22 cellular contexts compared by ENCODE assay signal in the genomic region with DNA sequence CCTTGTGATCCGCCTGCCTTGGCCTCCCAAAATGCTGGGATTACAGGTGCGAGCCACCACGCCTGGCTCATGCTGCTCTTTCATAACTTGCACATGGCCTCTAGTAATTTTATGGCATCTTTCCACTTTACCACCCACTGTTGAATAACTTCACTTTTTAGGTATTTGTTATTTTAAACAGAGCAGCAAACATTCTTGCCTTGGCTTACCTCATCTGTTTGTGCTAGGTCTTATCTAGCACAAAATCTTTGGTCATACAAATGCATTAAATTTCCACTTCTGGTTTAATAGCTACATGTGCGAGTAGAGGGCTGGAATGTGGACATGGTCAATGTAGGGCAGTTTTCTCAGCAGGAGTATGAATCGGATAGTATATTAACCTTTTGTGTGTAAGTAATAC. TPM values are rescaled to one million over a fixed set of nuclear protein-coding genes. Genes with fewer than 3 reads are reported as not detected.
A peak's percentile ranks its signal among the peaks of the same experiment; 100 is the strongest.
DNase-seq lines count a peak whose midpoint lies in the region; ATAC-seq, FAIRE-seq and TF ChIP-seq lines count a peak whose summit lies in the region.
"Had no signal": no experiment of that assay in that cellular context is flagged by ENCODE, and none has a peak within 500 bp of the region (broad histone marks: within the 10 kb centered on the region; RNA-seq: fewer than 3 reads in every experiment).

No MANE protein-coding gene starts in this region.

- no peaks in the 10 kb centered on the region for H4K20me1 ChIP-seq in astrocyte (ENCODE audit: insufficient read depth, low read length)
- H4K20me1 ChIP-seq: BLaER1 had no signal

- ATAC-seq in GM19324 (IDR thresholded peaks at IDR 0.05; ENCODE audit: low FRiP score, unreplicated experiment), result no peak
- ATAC-seq: Right ventricle myocardium inferior had no signal

- no peak overlapping the region for H3K27ac Mint-ChIP-seq in astrocyte (ENCODE audit: unreplicated experiment)
- H3K27ac Mint-ChIP-seq: CD4-positive, alpha-beta memory T cell had no signal

- peaks cover 7% of the 10 kb centered on the region for H3K4me1 Mint-ChIP-seq in astrocyte (ENCODE audit: low read depth, unreplicated experiment)
- H3K4me1 Mint-ChIP-seq: CD4-positive, alpha-beta memory T cell had no signal

- no peak overlapping the region for H3K4me3 Mint-ChIP-seq in astrocyte (ENCODE audit: unreplicated experiment)
- H3K4me3 Mint-ChIP-seq: CD4-positive, alpha-beta memory T cell had no signal

- no peaks in the 10 kb centered on the region for H3K36me3 ChIP-seq in astrocyte (ENCODE audit: insufficient read depth, low read length)
- H3K36me3 ChIP-seq: BLaER1, HAP-1 had no signal

- H3K27ac ChIP-seq in astrocyte (ENCODE audit: low read depth, low read length), result no peak overlapping the region
- H3K27ac ChIP-seq: BLaER1 had no signal

- H3K27me3 ChIP-seq in astrocyte (ENCODE audit: insufficient read depth, low read length), result no peaks in the 10 kb centered on the region
- H3K27me3 ChIP-seq: BLaER1 had no signal

- H3K36me3 Mint-ChIP-seq in astrocyte (ENCODE audit: low read depth, unreplicated experiment), result no peaks in the 10 kb centered on the region
- H3K36me3 Mint-ChIP-seq: CD4-positive, alpha-beta memory T cell had no signal

- no peaks in the 10 kb centered on the region for H3K79me2 ChIP-seq in astrocyte (ENCODE audit: insufficient read depth, low read length)

- peaks cover 3% of the 10 kb centered on the region for H3K9me3 Mint-ChIP-seq in astrocyte (ENCODE audit: unreplicated experiment)

- H3K9me3 ChIP-seq in astrocyte (ENCODE audit: insufficient read depth, low read depth, low read length), result no peaks in the 10 kb centered on the region
- H3K9me3 ChIP-seq: HAP-1 had no signal

- no peak for TF ChIP-seq CTCF in astrocyte (IDR thresholded peaks at IDR 0.05; ENCODE audit: insufficient read depth, low read depth, low read length)

- FAIRE-seq in astrocyte (lab: Jason Lieb, UNC), result no peak
- FAIRE-seq: RCC 7860 had no signal

- no peak overlapping the region for H2AFZ ChIP-seq in astrocyte (ENCODE audit: low read depth, low read length)

- H3K27me3 Mint-ChIP-seq in astrocyte (ENCODE audit: low read depth, unreplicated experiment), result peaks cover under 1% of the 10 kb centered on the region
- H3K27me3 Mint-ChIP-seq: CD4-positive, alpha-beta memory T cell had no signal

- H3K4me2 ChIP-seq in astrocyte (ENCODE audit: low read length), result no peak overlapping the region
- H3K4me2 ChIP-seq: BLaER1 had no signal

- H3K4me3 ChIP-seq in astrocyte (ENCODE audit: insufficient read depth, low read depth, low read length), result no peak overlapping the region
- H3K4me3 ChIP-seq: BLaER1, HAP-1 had no signal

- H3K9ac ChIP-seq in astrocyte (ENCODE audit: low read length), result no peak overlapping the region
- H3K9ac ChIP-seq: BLaER1 had no signal

- DNase-seq in GM03348 (ENCODE audit: low spot score) (peak; percentile 31), astrocyte (ENCODE audit: low read depth) (peak; percentile 49), fibroblast of peridontal ligament (ENCODE audit: extremely low read depth) (peak; percentile 12), islet precursor cell (no peak), dermis blood vessel endothelial cell (no peak), NCI-H446 (lab: John Stamatoyannopoulos, UW) (no peak)
- DNase-seq: ACHN; CD4-positive, alpha-beta memory T cell; Kasumi-1; MM.1S; NCI-H1105; NCI-H1694; NCI-H2081 treated with DMSO at 0.1 percent for 48 hours; NCI-H510A; NCI-H748 treated with DMSO at 0.1 percent for 48 hours; NK-92 treated with Interleukin-12 subunit alpha and Interleukin-12 subunit beta, amount 100 ng/mL, for 24 hours; SW 1271 had no signal

- no peaks in the 10 kb centered on the region for H3K4me1 ChIP-seq in astrocyte (ENCODE audit: insufficient read depth, low read length)
- H3K4me1 ChIP-seq: BLaER1, HAP-1 had no signal

RNA-seq across cellular contexts. Expression of a gene that starts 38.8 kb away (rescaled TPM):
- 107 and 115 TPM in 2 replicates for total RNA-seq in astrocyte
- total RNA-seq in dermis blood vessel endothelial cell, result 32.3 and 36.8 TPM in 2 replicates

Comparison
In these comparisons a context has a peak if more than half of its experiments do, and no peak if none do; other contexts are left out.
1. DNase-seq: peak in GM03348 (single experiment), astrocyte (single experiment) and fibroblast of peridontal ligament (single experiment); none in islet precursor cell (single experiment), dermis blood vessel endothelial cell (single experiment) and NCI-H446 (0 of 2).